ENCODE assay signal across 12 cellular contexts in the genomic region with DNA sequence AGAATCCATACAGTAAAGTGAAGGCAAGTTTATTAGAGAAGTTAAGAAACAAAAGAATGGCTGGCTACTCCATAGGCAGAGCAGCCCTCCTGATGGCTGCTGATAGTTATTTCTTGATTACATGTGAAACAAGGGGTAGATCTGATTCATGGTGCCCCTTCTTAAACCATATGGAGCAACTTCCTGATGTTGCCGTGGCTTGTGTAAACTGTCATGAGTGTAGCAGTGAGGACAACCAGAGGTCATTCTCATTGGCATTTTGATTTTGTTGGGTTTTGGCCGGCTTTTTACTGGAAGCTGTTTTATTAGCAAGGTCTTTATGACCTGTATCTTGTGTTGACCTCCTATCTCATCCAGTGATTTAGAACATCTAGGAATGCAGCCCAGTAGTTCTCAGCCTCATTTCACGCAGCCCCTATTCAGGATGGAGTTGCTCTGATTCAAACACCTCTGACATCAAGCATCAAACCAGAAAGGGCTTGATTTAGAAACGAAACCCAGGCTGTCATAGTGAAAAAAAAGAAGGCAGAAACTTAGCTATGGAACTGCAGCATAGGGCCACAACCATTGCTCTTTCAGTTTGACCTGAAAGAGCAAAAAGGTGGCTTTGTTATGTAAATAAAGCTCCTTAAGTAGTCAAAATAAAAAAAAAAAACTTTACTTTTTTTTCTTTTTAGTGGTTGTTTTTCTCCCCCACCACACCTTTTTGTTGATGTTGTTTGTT. TPM values are rescaled to one million over a fixed set of nuclear protein-coding genes. Genes with fewer than 3 reads are reported as not detected.
DNase-seq lines count a peak whose midpoint lies in the region; ATAC-seq, FAIRE-seq and TF ChIP-seq lines count a peak whose summit lies in the region.
"Had no signal": no experiment of that assay in that cellular context is flagged by ENCODE, and none has a peak within 500 bp of the region (broad histone marks: within the 10 kb centered on the region; RNA-seq: fewer than 3 reads in every experiment).

No MANE protein-coding gene starts in this region.

- H3K79me2 ChIP-seq in GM12878 (ENCODE audit: control insufficient read depth, insufficient read depth, low read length): no peaks in the 10 kb centered on the region

- CTCF ChIA-PET in GM12878 (lab: Yijun Ruan, JAX): no interaction called here

- no peaks in the 10 kb centered on the region for H3K9me3 ChIP-seq in GM12878 (replicated peaks; ENCODE audit: control insufficient read depth, insufficient read depth, low read length)

- peak; percentile 86 for FAIRE-seq in GM12878 (lab: Jason Lieb, UNC)

- peak; percentile 99 for ATAC-seq in GM18517 (IDR thresholded peaks at IDR 0.05; ENCODE audit: unreplicated experiment)
- ATAC-seq in GM21447 (IDR thresholded peaks at IDR 0.05; ENCODE audit: unreplicated experiment): peak; percentile 99
- peak; percentile 99 for ATAC-seq in HG03060 (IDR thresholded peaks at IDR 0.05; ENCODE audit: low read depth, unreplicated experiment)
- peak; percentile 94 for ATAC-seq in GM12878
- ATAC-seq in sciatic nerve: no peak
- ATAC-seq: SK-N-SH treated with all-trans-retinoic acid at 6 μM for 48 hours had no signal

- BruUV-seq in GM12878 (replicated peaks; lab: Mats Ljungman, UMichigan): no TSS peak

- H3K27ac ChIP-seq in GM12878 (ENCODE audit: control insufficient read depth, insufficient read depth): peak overlapping the region; percentile 2; the same call in 1 of the 2 replicates

- H3K4me2 ChIP-seq in GM12878 (ENCODE audit: control insufficient read depth, insufficient read depth): peak overlapping the region; percentile 47

- peaks cover 13% of the 10 kb centered on the region for H3K4me1 ChIP-seq in GM12878 (ENCODE audit: control insufficient read depth, insufficient read depth, low read length)

- DNase-seq in GM12878 (ENCODE audit: low read depth, low spot score) (peak; percentile 48), sciatic nerve (ENCODE audit: low spot score) (no peak), posterior vena cava (ENCODE audit: low spot score) (no peak), cerebellum (ENCODE audit: low spot score) (no peak)
- no peak for DNase-seq in activated CD8-positive, alpha-beta memory T cell treated with anti-CD3 and anti-CD28 coated beads, Interleukin-2, amount 50 U/mL, for 48 hours
- DNase-seq: CD4-positive, CD25-positive, alpha-beta regulatory T cell; mesendoderm; NCI-H187 had no signal

- RAD21 ChIA-PET in GM12878 (lab: Charles Lee; ENCODE audit: unreplicated experiment): no interaction called here

- H2AFZ ChIP-seq in GM12878 (ENCODE audit: control insufficient read depth, low read depth, low read length): peak overlapping the region; percentile 28

- 8% methylated on average over 4 of the region's 4 CpGs for WGBS in GM12878 (ENCODE audit: insufficient coverage, insufficient replicate concordance, low lambda C conversion rate, missing lambda C conversion rate)

- no peak for TF ChIP-seq CTCF in GM12878 (IDR thresholded peaks at IDR 0.05 in 2 of 3, conservative IDR thresholded peaks at IDR 0.05 in 1 of 3; ENCODE audit: control insufficient read depth in 2 of 3, extremely low read depth in 1 of 3, insufficient read depth in 1 of 3, low read depth in 3 of 3, low read length in 3 of 3)

- in situ Hi-C loops in GM12878 (cut with MboI): loop anchor here (25.0 kb wide), 1 partner anchor 980 kb away; no protein-coding TSS in a partner anchor

- TF ChIP-seq EP300 in GM12878 (IDR thresholded peaks at IDR 0.05; ENCODE audit: borderline replicate concordance in 1 of 2, control insufficient read depth in 1 of 2, low read depth in 2 of 2, low read length in 2 of 2): no peak

- intact Hi-C loops in GM12878 (cut with micrococcal nuclease; ENCODE audit: unreplicated experiment) (no loop called here), sciatic nerve (cut with DNase I) (loop anchor here (10.0 kb wide), 1 partner anchor 1223 kb away; no protein-coding TSS in a partner anchor), posterior vena cava (cut with DNase I) (no loop called here)

- H3K9ac ChIP-seq in GM12878 (ENCODE audit: control insufficient read depth, insufficient read depth, low read length): no peak overlapping the region

- TF ChIP-seq POLR2A in GM12878 (IDR thresholded peaks at IDR 0.05; ENCODE audit: low read depth, low read length): no peak

- POLR2A ChIA-PET in GM12878 (lab: Charles Lee): no interaction called here

- TF ChIP-seq RAD21 in GM12878 (IDR thresholded peaks at IDR 0.05; ENCODE audit: insufficient read depth, low read depth, low read length): no peak

- no peaks in the 10 kb centered on the region for H3K36me3 ChIP-seq in GM12878 (ENCODE audit: control insufficient read depth in 2 of 2, insufficient read depth in 2 of 2, low read length in 1 of 2)

- no peaks in the 10 kb centered on the region for H3K27me3 ChIP-seq in GM12878 (replicated peaks in 1 of 2; ENCODE audit: control insufficient read depth in 2 of 2, insufficient read depth in 2 of 2, low read length in 1 of 2)

- no peak overlapping the region for H3K4me3 ChIP-seq in GM12878

- SMC1A ChIA-PET in GM12878 (lab: Charles Lee; ENCODE audit: uncharacterized antibody, unreplicated experiment): no interaction called here

- H4K20me1 ChIP-seq in GM12878 (ENCODE audit: control insufficient read depth, insufficient read depth): no peaks in the 10 kb centered on the region

TF ChIP-seq in GM12878, 131 proteins besides CTCF, POLR2A, EP300 and RAD21 (continues in another document):
- TF ChIP-seq JUNB (IDR thresholded peaks at IDR 0.05) (peak; percentile 62), NFIC (IDR thresholded peaks at IDR 0.05; ENCODE audit: low read depth, low read length) (peak; percentile 50; the same call in 1 of the 2 replicates), ZNF217 (IDR thresholded peaks at IDR 0.05) (no peak), MEF2B (IDR thresholded peaks at IDR 0.05; ENCODE audit: partially characterized antibody, poor library complexity, severe bottlenecking) (peak; percentile 24), CBX5 (IDR thresholded peaks at IDR 0.05; ENCODE audit: low read depth) (0 out of 2 replicates have a peak, but pooled peaks have one; percentile 13)
- TF ChIP-seq, protein P1, sequence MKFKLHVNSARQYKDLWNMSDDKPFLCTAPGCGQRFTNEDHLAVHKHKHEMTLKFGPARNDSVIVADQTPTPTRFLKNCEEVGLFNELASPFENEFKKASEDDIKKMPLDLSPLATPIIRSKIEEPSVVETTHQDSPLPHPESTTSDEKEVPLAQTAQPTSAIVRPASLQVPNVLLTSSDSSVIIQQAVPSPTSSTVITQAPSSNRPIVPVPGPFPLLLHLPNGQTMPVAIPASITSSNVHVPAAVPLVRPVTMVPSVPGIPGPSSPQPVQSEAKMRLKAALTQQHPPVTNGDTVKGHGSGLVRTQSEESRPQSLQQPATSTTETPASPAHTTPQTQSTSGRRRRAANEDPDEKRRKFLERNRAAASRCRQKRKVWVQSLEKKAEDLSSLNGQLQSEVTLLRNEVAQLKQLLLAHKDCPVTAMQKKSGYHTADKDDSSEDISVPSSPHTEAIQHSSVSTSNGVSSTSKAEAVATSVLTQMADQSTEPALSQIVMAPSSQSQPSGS (IDR thresholded peaks at IDR 0.05; ENCODE audit: low read length): peak; percentile 52; the same call in 1 of the 2 replicates
- TF ChIP-seq, protein P2, sequence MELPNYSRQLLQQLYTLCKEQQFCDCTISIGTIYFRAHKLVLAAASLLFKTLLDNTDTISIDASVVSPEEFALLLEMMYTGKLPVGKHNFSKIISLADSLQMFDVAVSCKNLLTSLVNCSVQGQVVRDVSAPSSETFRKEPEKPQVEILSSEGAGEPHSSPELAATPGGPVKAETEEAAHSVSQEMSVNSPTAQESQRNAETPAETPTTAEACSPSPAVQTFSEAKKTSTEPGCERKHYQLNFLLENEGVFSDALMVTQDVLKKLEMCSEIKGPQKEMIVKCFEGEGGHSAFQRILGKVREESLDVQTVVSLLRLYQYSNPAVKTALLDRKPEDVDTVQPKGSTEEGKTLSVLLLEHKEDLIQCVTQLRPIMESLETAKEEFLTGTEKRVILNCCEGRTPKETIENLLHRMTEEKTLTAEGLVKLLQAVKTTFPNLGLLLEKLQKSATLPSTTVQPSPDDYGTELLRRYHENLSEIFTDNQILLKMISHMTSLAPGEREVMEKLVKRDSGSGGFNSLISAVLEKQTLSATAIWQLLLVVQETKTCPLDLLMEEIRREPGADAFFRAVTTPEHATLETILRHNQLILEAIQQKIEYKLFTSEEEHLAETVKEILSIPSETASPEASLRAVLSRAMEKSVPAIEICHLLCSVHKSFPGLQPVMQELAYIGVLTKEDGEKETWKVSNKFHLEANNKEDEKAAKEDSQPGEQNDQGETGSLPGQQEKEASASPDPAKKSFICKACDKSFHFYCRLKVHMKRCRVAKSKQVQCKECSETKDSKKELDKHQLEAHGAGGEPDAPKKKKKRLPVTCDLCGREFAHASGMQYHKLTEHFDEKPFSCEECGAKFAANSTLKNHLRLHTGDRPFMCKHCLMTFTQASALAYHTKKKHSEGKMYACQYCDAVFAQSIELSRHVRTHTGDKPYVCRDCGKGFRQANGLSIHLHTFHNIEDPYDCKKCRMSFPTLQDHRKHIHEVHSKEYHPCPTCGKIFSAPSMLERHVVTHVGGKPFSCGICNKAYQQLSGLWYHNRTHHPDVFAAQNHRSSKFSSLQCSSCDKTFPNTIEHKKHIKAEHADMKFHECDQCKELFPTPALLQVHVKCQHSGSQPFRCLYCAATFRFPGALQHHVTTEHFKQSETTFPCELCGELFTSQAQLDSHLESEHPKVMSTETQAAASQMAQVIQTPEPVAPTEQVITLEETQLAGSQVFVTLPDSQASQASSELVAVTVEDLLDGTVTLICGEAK (IDR thresholded peaks at IDR 0.05; ENCODE audit: borderline replicate concordance): 0 out of 2 replicates have a peak, but pooled peaks have one; percentile 29

RNA-seq across cellular contexts. Expression of a gene that starts 37.8 kb away (rescaled TPM):
- total RNA-seq in GM12878 (2013; cell fraction: nucleolus; rRNA removed): 114 and 123 TPM in 2 replicates
- total RNA-seq in GM12878 (2014; rRNA removed) (83.4 and 92.6 TPM in 2 replicates), GM12878 (2014; rRNA removed; fragmentation: Illumina TruSeq; extraction: Trizol) (112 and 113 TPM in 2 replicates), GM12878 (2021) (144 and 151 TPM in 2 replicates), sciatic nerve (122 TPM), posterior vena cava (100 to 1,000 TPM; 127 to 184 TPM), cerebellum (89.8 TPM)
- 34.6 TPM for polyA plus RNA-seq in GM12878 (2011; ENCODE audit: low read depth)
- polyA plus RNA-seq in GM12878 (2011; rRNA removed) (50.0 and 79.6 TPM in 2 replicates), GM12878 (2014; fragmentation: Illumina TruSeq; extraction: Trizol) (69.4 and 87.6 TPM in 2 replicates), GM12878 (2014; fragmentation: Nextera tagmentation; extraction: Ambion mirVana) (10 to 100 TPM; 50.6 to 53.4 TPM), GM12878 (2014; rRNA removed) (61.6 and 74.4 TPM in 2 replicates), GM12878 (2016; fragmentation: Nextera tagmentation; extraction: Ambion mirVana) (100 to 1,000 TPM; 114 to 124 TPM)
- 19.2 and 19.8 TPM in 2 replicates for polyA plus RNA-seq in GM12878 (2011; cell fraction: cytosol; rRNA removed)
- polyA plus RNA-seq in GM12878 (2011; cell fraction: nucleus; rRNA removed): 33.6 and 34.1 TPM in 2 replicates
- 44.5 and 53.0 TPM in 2 replicates for polyA plus RNA-seq in GM12878 (2012)
- 26.3 and 26.6 TPM in 2 replicates for polyA minus RNA-seq in GM12878 (2011; rRNA and poly(A)+ RNA removed)
- polyA minus RNA-seq in GM12878 (2011; cell fraction: cytosol; rRNA and poly(A)+ RNA removed): 18.4 TPM in 2 replicates
- polyA minus RNA-seq in GM12878 (2011; cell fraction: nucleus; rRNA and poly(A)+ RNA removed): 45.9 and 79.7 TPM in 2 replicates
